Comparison of ENCODE assay signal across 17 cellular contexts in genomic region chr1:17213433-17214148, GRCh38. TPM values are rescaled to one million over a fixed set of nuclear protein-coding genes. Genes with fewer than 3 reads are reported as not detected.
DNase-seq lines count a peak whose midpoint lies in the region; ATAC-seq, FAIRE-seq and TF ChIP-seq lines count a peak whose summit lies in the region.
"Had no signal": no experiment of that assay in that cellular context is flagged by ENCODE, and none has a peak within 500 bp of the region (broad histone marks: within the 10 kb centered on the region; RNA-seq: fewer than 3 reads in every experiment).

No MANE protein-coding gene starts in this region.

- H3K9me3 ChIP-seq in A673 (ENCODE audit: low read depth, low read length, poor library complexity, severe bottlenecking) (no peaks in the 10 kb centered on the region), PC-3 (ENCODE audit: low read length) (no peaks in the 10 kb centered on the region)
- H3K9me3 ChIP-seq in naive thymus-derived CD4-positive, alpha-beta T cell (ENCODE audit: control insufficient read depth in 2 of 3, low read length in 3 of 3): no peaks in the 10 kb centered on the region
- H3K9me3 ChIP-seq: neutrophil, suprapubic skin had no signal

- ATAC-seq in GM23338 (no peak), PC-3 (no peak), GM18907 (IDR thresholded peaks at IDR 0.05; ENCODE audit: unreplicated experiment) (no peak)
- no peak for ATAC-seq in naive thymus-derived CD4-positive, alpha-beta T cell
- ATAC-seq: foreskin keratinocyte had no signal

- no peak for TF ChIP-seq CTCF in A673 (conservative IDR thresholded peaks at IDR 0.05; ENCODE audit: low read depth, low read length)
- TF ChIP-seq CTCF in GM23338 (conservative IDR thresholded peaks at IDR 0.05; ENCODE audit: low read depth in 2 of 2): no peak
- TF ChIP-seq CTCF in bronchial epithelial cell (IDR thresholded peaks at IDR 0.05; ENCODE audit: insufficient read depth, low read length, severe bottlenecking): no peak
- TF ChIP-seq CTCF in PC-3 (conservative IDR thresholded peaks at IDR 0.05; ENCODE audit: low read depth, low read length): no peak

- H2AFZ ChIP-seq in GM23338 (peak overlapping the region; percentile 76; the same call in 1 of the 2 replicates), PC-3 (ENCODE audit: low read length) (no peak overlapping the region)

- POLR2A ChIA-PET in A673 (lab: Charles Lee; ENCODE audit: low non-redundant PET) (no interaction called here), PC-3 (lab: Charles Lee; ENCODE audit: unreplicated experiment) (no interaction called here)
- POLR2A ChIA-PET in naive thymus-derived CD4-positive, alpha-beta T cell (lab: Charles Lee): interaction anchor here (0.9 kb wide), 1 partner anchor 29 kb away, joined by 3 read pairs; no protein-coding TSS in a partner anchor

- H3F3A ChIP-seq in GM23338 (replicated peaks; ENCODE audit: low read depth) (no peaks in the 10 kb centered on the region), PC-3 (ENCODE audit: low read length, unreplicated experiment) (no peaks in the 10 kb centered on the region)

- peaks cover 34% of the 10 kb centered on the region for H3K4me1 Mint-ChIP-seq in GM23338
- H3K4me1 Mint-ChIP-seq in naive thymus-derived CD4-positive, alpha-beta T cell: peaks cover 22 to 67% (median 39%) of the 10 kb centered on the region in 7 donors
- H3K4me1 Mint-ChIP-seq in activated naive CD4-positive, alpha-beta T cell treated with anti-CD3 and anti-CD28 coated beads, Interleukin-2, amount 10 ng/mL, durations not matched to agents 7 days and 5 days: peaks cover 35% of the 10 kb centered on the region

- no peak overlapping the region for H3K4me2 ChIP-seq in GM23338
- H3K4me2 ChIP-seq in PC-3 (ENCODE audit: low read length): no peak overlapping the region

- H3K4me3 ChIP-seq in A673 (ENCODE audit: low read depth, low read length, poor library complexity, severe bottlenecking) (no peak overlapping the region), GM23338 (no peak overlapping the region), bronchial epithelial cell (ENCODE audit: low read depth, low read length) (no peak overlapping the region), PC-3 (ENCODE audit: low read length) (no peak overlapping the region)
- no peak overlapping the region for H3K4me3 ChIP-seq in naive thymus-derived CD4-positive, alpha-beta T cell (ENCODE audit: low read length)
- H3K4me3 ChIP-seq: suprapubic skin had no signal

- H3K4me1 ChIP-seq in A673 (ENCODE audit: insufficient read depth, low read length, poor library complexity, severe bottlenecking) (peaks cover 33% of the 10 kb centered on the region), GM23338 (ENCODE audit: insufficient read depth) (no peaks in the 10 kb centered on the region), PC-3 (ENCODE audit: insufficient read depth, low read length) (peaks cover 22% of the 10 kb centered on the region)
- peaks cover 21 to 27% of the 10 kb centered on the region in 2 donors for H3K4me1 ChIP-seq in naive thymus-derived CD4-positive, alpha-beta T cell (ENCODE audit: control insufficient read depth in 2 of 2, insufficient read depth in 2 of 2, low read length in 2 of 2)

- no TSS peak for BruUV-seq in A673 (replicated peaks; lab: Mats Ljungman, UMichigan)
- no TSS peak for BruUV-seq in PC-3 (replicated peaks; lab: Mats Ljungman, UMichigan)

- no peaks in the 10 kb centered on the region for H3K36me3 Mint-ChIP-seq in GM23338 (ENCODE audit: low read depth)
- H3K36me3 Mint-ChIP-seq in naive thymus-derived CD4-positive, alpha-beta T cell: no peaks in the 10 kb centered on the region
- H3K36me3 Mint-ChIP-seq in activated naive CD4-positive, alpha-beta T cell treated with anti-CD3 and anti-CD28 coated beads, Interleukin-2, amount 10 ng/mL, durations not matched to agents 7 days and 5 days: no peaks in the 10 kb centered on the region

- no peak overlapping the region for H3K4me3 Mint-ChIP-seq in GM23338
- H3K4me3 Mint-ChIP-seq in naive thymus-derived CD4-positive, alpha-beta T cell: peak overlapping the region in 9 of 10 donors; percentile 16 to 88 (median 78)
- no peak overlapping the region for H3K4me3 Mint-ChIP-seq in activated naive CD4-positive, alpha-beta T cell treated with anti-CD3 and anti-CD28 coated beads, Interleukin-2, amount 10 ng/mL, durations not matched to agents 7 days and 5 days

- H3K27ac Mint-ChIP-seq in GM23338: no peak overlapping the region
- peak overlapping the region in 1 of 9 donors; percentile 14 for H3K27ac Mint-ChIP-seq in naive thymus-derived CD4-positive, alpha-beta T cell
- H3K27ac Mint-ChIP-seq in activated naive CD4-positive, alpha-beta T cell treated with anti-CD3 and anti-CD28 coated beads, Interleukin-2, amount 10 ng/mL, durations not matched to agents 7 days and 5 days: no peak overlapping the region
- H3K27ac Mint-ChIP-seq: T-helper 1 cell treated with Interleukin-12 subunit alpha and Interleukin-12 subunit beta and Interleukin-4 antibody, amounts not matched to agents 30 μg/mL and 1 μg/mL, for 36 hours had no signal

- H3K36me3 ChIP-seq in A673 (ENCODE audit: insufficient read depth, low read length, poor library complexity, severe bottlenecking) (no peaks in the 10 kb centered on the region), GM23338 (ENCODE audit: insufficient read depth) (no peaks in the 10 kb centered on the region), bronchial epithelial cell (ENCODE audit: control insufficient read depth, insufficient read depth, low read length) (no peaks in the 10 kb centered on the region), PC-3 (ENCODE audit: low read depth, low read length) (no peaks in the 10 kb centered on the region)
- H3K36me3 ChIP-seq in naive thymus-derived CD4-positive, alpha-beta T cell (ENCODE audit: control insufficient read depth in 2 of 3, insufficient read depth in 3 of 3, low read length in 3 of 3): no peaks in the 10 kb centered on the region
- H3K36me3 ChIP-seq: neutrophil, suprapubic skin had no signal

- FAIRE-seq in bronchial epithelial cell (lab: Jason Lieb, UNC): peak; percentile 96

- no peak overlapping the region for H3K9ac ChIP-seq in PC-3 (ENCODE audit: low read length)

- H3K9me2 ChIP-seq in GM23338 (ENCODE audit: insufficient read depth) (no peaks in the 10 kb centered on the region), PC-3 (replicated peaks; ENCODE audit: low read length) (no peaks in the 10 kb centered on the region)

- peak overlapping the region; percentile 83 for H3K27ac ChIP-seq in A673 (ENCODE audit: low read depth, low read length, poor library complexity, severe bottlenecking)
- no peak overlapping the region for H3K27ac ChIP-seq in GM23338 (ENCODE audit: low read depth)
- no peak overlapping the region for H3K27ac ChIP-seq in naive thymus-derived CD4-positive, alpha-beta T cell (ENCODE audit: low read depth, low read length)
- no peak overlapping the region for H3K27ac ChIP-seq in PC-3 (ENCODE audit: low read length)
- H3K27ac ChIP-seq: foreskin keratinocyte, neutrophil, suprapubic skin, VCaP had no signal

- no peaks in the 10 kb centered on the region for H3K79me2 ChIP-seq in GM23338 (replicated peaks; ENCODE audit: insufficient read depth)
- H3K79me2 ChIP-seq in PC-3 (ENCODE audit: low read length): no peaks in the 10 kb centered on the region

- CTCF ChIA-PET in A673 (lab: Charles Lee) (no interaction called here), PC-3 (lab: Charles Lee) (no interaction called here)
- CTCF ChIA-PET in naive thymus-derived CD4-positive, alpha-beta T cell (lab: Charles Lee): interaction anchor here (1.8 kb wide), 1 partner anchor 23 kb away, joined by 4 read pairs; no protein-coding TSS in a partner anchor
- CTCF ChIA-PET in activated naive CD4-positive, alpha-beta T cell treated with anti-CD3 and anti-CD28 coated beads, Interleukin-2, amount 10 ng/mL, durations not matched to agents 7 days and 5 days (lab: Charles Lee): interaction anchor here (0.7 to 1.3 kb wide), 2 partner anchors 23 to 89 kb away, joined by 3 to 7 read pairs; no protein-coding TSS in a partner anchor

- H3K27me3 ChIP-seq in A673 (replicated peaks; ENCODE audit: insufficient read depth, low read depth, low read length, poor library complexity) (no peaks in the 10 kb centered on the region), GM23338 (ENCODE audit: insufficient read depth) (no peaks in the 10 kb centered on the region), bronchial epithelial cell (ENCODE audit: control insufficient read depth, insufficient read depth, low read length) (no peaks in the 10 kb centered on the region), PC-3 (ENCODE audit: low read length) (no peaks in the 10 kb centered on the region)
- peaks cover 0 to 6% of the 10 kb centered on the region in 2 donors for H3K27me3 ChIP-seq in naive thymus-derived CD4-positive, alpha-beta T cell (ENCODE audit: control insufficient read depth in 2 of 2, insufficient read depth in 2 of 2, low read length in 2 of 2)
- H3K27me3 ChIP-seq: foreskin keratinocyte had no signal

- H3K9me3 Mint-ChIP-seq in GM23338: no peaks in the 10 kb centered on the region
- H3K9me3 Mint-ChIP-seq in naive thymus-derived CD4-positive, alpha-beta T cell: peaks cover 0 to 2% (median 0%) of the 10 kb centered on the region in 11 donors
- H3K9me3 Mint-ChIP-seq in activated naive CD4-positive, alpha-beta T cell treated with anti-CD3 and anti-CD28 coated beads, Interleukin-2, amount 10 ng/mL, durations not matched to agents 7 days and 5 days: no peaks in the 10 kb centered on the region
- H3K9me3 Mint-ChIP-seq: T-helper 1 cell treated with Interleukin-12 subunit alpha and Interleukin-12 subunit beta and Interleukin-4 antibody, amounts not matched to agents 30 μg/mL and 1 μg/mL, for 36 hours had no signal

- H3K27me3 Mint-ChIP-seq in GM23338 (ENCODE audit: insufficient read depth, low read depth, poor library complexity): peaks cover 6% of the 10 kb centered on the region
- peaks cover 10 to 51% (median 32%) of the 10 kb centered on the region in 5 donors for H3K27me3 Mint-ChIP-seq in naive thymus-derived CD4-positive, alpha-beta T cell
- H3K27me3 Mint-ChIP-seq in activated naive CD4-positive, alpha-beta T cell treated with anti-CD3 and anti-CD28 coated beads, Interleukin-2, amount 10 ng/mL, durations not matched to agents 7 days and 5 days: peaks cover 83% of the 10 kb centered on the region

- H4K20me1 ChIP-seq in GM23338 (replicated peaks; ENCODE audit: insufficient read depth) (no peaks in the 10 kb centered on the region), PC-3 (ENCODE audit: low read length) (no peaks in the 10 kb centered on the region)

- intact Hi-C loops in A673 (cut with micrococcal nuclease; ENCODE audit: unreplicated experiment): no loop called here
- intact Hi-C loops in naive thymus-derived CD4-positive, alpha-beta T cell (cut with micrococcal nuclease): no loop called here
- intact Hi-C loops in PC-3 (cut with micrococcal nuclease): no loop called here

- DNase-seq in A673 (ENCODE audit: low spot score): no peak
- no peak for DNase-seq in GM23338 (ENCODE audit: low spot score)
- no peak for DNase-seq in bronchial epithelial cell (ENCODE audit: low read depth)
- peak in 1 of 9 donors; percentile 6 for DNase-seq in naive thymus-derived CD4-positive, alpha-beta T cell
- DNase-seq in PC-3: no peak
- DNase-seq in activated naive CD4-positive, alpha-beta T cell treated with anti-CD3 and anti-CD28 coated beads, Interleukin-2, amount 10 ng/mL, durations not matched to agents 7 days and 5 days: no peak
- DNase-seq in activated T-cell treated with anti-CD3 and anti-CD28 coated beads for 4 hours: no peak
- DNase-seq: cortex of kidney, NCI-H1092 treated with DMSO at 0.1 percent for 48 hours, SHP77 treated with DMSO at 0.1 percent for 48 hours had no signal

RNA-seq across cellular contexts. Expression of gene PADI1, which starts 8.7 kb away (rescaled TPM):
- 0.56 and 0.72 TPM in 2 replicates for total RNA-seq in A673 (2021)
- 0.27 and 0.28 TPM in 2 replicates for total RNA-seq in GM23338 (2014; rRNA removed; shearing (Covaris generic))
- 0.26 TPM in 2 replicates for polyA plus RNA-seq in GM23338 (2016; fragmentation: Nextera tagmentation; extraction: Ambion mirVana)
- total RNA-seq in bronchial epithelial cell: 11.8 and 32.8 TPM in 2 replicates
- not detected for total RNA-seq in naive thymus-derived CD4-positive, alpha-beta T cell
- polyA plus RNA-seq in naive thymus-derived CD4-positive, alpha-beta T cell: not detected
- 0.35 and 0.73 TPM in 2 replicates for total RNA-seq in PC-3 (2014; rRNA removed)
- total RNA-seq: mesenteric fat pad had no signal

RNA-seq across cellular contexts. Expression of gene PADI3, which starts 35.3 kb away (rescaled TPM):
- total RNA-seq in A673 (2021) (0.26 and 0.39 TPM in 2 replicates), bronchial epithelial cell (0.26 and 0.38 TPM in 2 replicates), PC-3 (2014; rRNA removed) (0.26 TPM in 1 of 2 replicates, not detected in the other)
- 0.58 and 0.80 TPM in 2 replicates for total RNA-seq in GM23338 (2014; rRNA removed; shearing (Covaris generic))
- 0.21 and 0.37 TPM in 2 replicates for polyA plus RNA-seq in GM23338 (2016; fragmentation: Nextera tagmentation; extraction: Ambion mirVana)
- not detected for total RNA-seq in naive thymus-derived CD4-positive, alpha-beta T cell
- not detected for polyA plus RNA-seq in naive thymus-derived CD4-positive, alpha-beta T cell
- total RNA-seq: mesenteric fat pad had no signal

Comparison
In these comparisons a context has a peak if more than half of its experiments do, and no peak if none do; other contexts are left out.
1. H3K4me3 Mint-ChIP-seq: peak in naive thymus-derived CD4-positive, alpha-beta T cell (9 of 10); none in GM23338 (single experiment) and activated naive CD4-positive, alpha-beta T cell treated with anti-CD3 and anti-CD28 coated beads, Interleukin-2, amount 10 ng/mL, durations not matched to agents 7 days and 5 days (single experiment).
2. CTCF ChIA-PET loops: an anchor here in naive thymus-derived CD4-positive, alpha-beta T cell (1.8 kb wide) and activated naive CD4-positive, alpha-beta T cell treated with anti-CD3 and anti-CD28 coated beads, Interleukin-2, amount 10 ng/mL, durations not matched to agents 7 days and 5 days (0.7 to 1.3 kb wide); none called in A673 and PC-3.